Comparison of ENCODE assay signal across 18 cellular contexts in genomic region chr15:96362759-96363678, GRCh38. TPM values are rescaled to one million over a fixed set of nuclear protein-coding genes. Genes with fewer than 3 reads are reported as not detected.
DNase-seq lines count a peak whose midpoint lies in the region; FAIRE-seq and TF ChIP-seq lines count a peak whose summit lies in the region.
"Had no signal": no experiment of that assay in that cellular context is flagged by ENCODE, and none has a peak within 500 bp of the region (broad histone marks: within the 10 kb centered on the region; RNA-seq: fewer than 3 reads in every experiment).

No MANE protein-coding gene starts in this region.

- no peak for DNase-seq in T-helper 2 cell treated with Interferon-gamma antibody and Interleukin-4, amounts not matched to agents 5 μg/mL and 100 μg/mL, for 36 hours (ENCODE audit: low spot score)
- no peak for DNase-seq in T-helper 2 cell
- peak; percentile 47 for DNase-seq in NB4 (ENCODE audit: low read depth)
- peak; percentile 6 to 24 for DNase-seq in frontal cortex (ENCODE audit: low spot score in 2 of 2)
- DNase-seq in spleen = no peak
- DNase-seq in activated CD4-positive, alpha-beta T cell treated with anti-CD3 and anti-CD28 coated beads for 4 hours = no peak
- DNase-seq in HK-2 (ENCODE audit: unreplicated experiment) = no peak
- no peak for DNase-seq in activated CD4-positive, alpha-beta T cell treated with anti-CD3 and anti-CD28 coated beads, Interleukin-2, amount 50 U/mL, for 48 hours
- DNase-seq: activated CD4-positive, alpha-beta T cell treated with anti-CD3 and anti-CD28 coated beads for 36 hours; anterior cingulate cortex; NCI-H226; T-cell; tibial artery had no signal

- H3K4me1 Mint-ChIP-seq in T-helper 2 cell treated with Interferon-gamma antibody and Interleukin-4, amounts not matched to agents 5 μg/mL and 100 μg/mL, for 36 hours (ENCODE audit: low read depth) = peaks cover 7% of the 10 kb centered on the region

- TF ChIP-seq CTCF in NB4 (IDR thresholded peaks at IDR 0.05; ENCODE audit: low read depth, low read length) (no peak), spleen (IDR thresholded peaks at IDR 0.05 in 8 of 11, conservative IDR thresholded peaks at IDR 0.05 in 3 of 11) (no peak)

- peak overlapping the region; percentile 32 for H3K27ac Mint-ChIP-seq in T-helper 2 cell treated with Interferon-gamma antibody and Interleukin-4, amounts not matched to agents 5 μg/mL and 100 μg/mL, for 36 hours
- H3K27ac Mint-ChIP-seq: activated CD4-positive, alpha-beta T cell treated with anti-CD3 and anti-CD28 coated beads for 36 hours; activated T-helper 2 cell treated with anti-CD3 and anti-CD28 coated beads, Interferon-gamma antibody, Interleukin-2, Interleukin-4, amounts not matched to agents 10 μg/mL and 5 μg/mL and 100 μg/mL, durations not matched to agents 14 hours and 24 hours and 36 hours; memory B cell; T-cell had no signal

- WGBS in spleen, 5 donors = 10 to 31% (median 23%) methylated on average over 37 of the region's 37 CpGs

- H3K9me3 Mint-ChIP-seq in T-helper 2 cell treated with Interferon-gamma antibody and Interleukin-4, amounts not matched to agents 5 μg/mL and 100 μg/mL, for 36 hours = no peaks in the 10 kb centered on the region
- H3K9me3 Mint-ChIP-seq: activated T-helper 2 cell treated with anti-CD3 and anti-CD28 coated beads, Interferon-gamma antibody, Interleukin-2, Interleukin-4, amounts not matched to agents 10 μg/mL and 5 μg/mL and 100 μg/mL, durations not matched to agents 14 hours and 24 hours and 36 hours had no signal

- no peak overlapping the region for H3K4me3 ChIP-seq in NB4 (ENCODE audit: low read depth, low read length)
- peak overlapping the region in 1 of 8 donors; percentile 13 for H3K4me3 ChIP-seq in spleen
- H3K4me3 ChIP-seq: HAP-1, tibial artery had no signal

- H3K36me3 Mint-ChIP-seq in T-helper 2 cell treated with Interferon-gamma antibody and Interleukin-4, amounts not matched to agents 5 μg/mL and 100 μg/mL, for 36 hours (ENCODE audit: low read depth) = peaks cover 2% of the 10 kb centered on the region
- H3K36me3 Mint-ChIP-seq: memory B cell had no signal

- H3K27me3 ChIP-seq in spleen (replicated peaks in 1 of 7) = peaks cover 0 to 100% (median 62%) of the 10 kb centered on the region in 7 donors
- H3K27me3 ChIP-seq: tibial artery had no signal

- intact Hi-C loops in spleen (cut with DNase I; ENCODE audit: low total_unique reads) = loop anchor here (5.0 kb wide), 1 partner anchor 524 kb away; no protein-coding TSS in a partner anchor

- peaks cover 0 to 26% (median 10%) of the 10 kb centered on the region in 6 donors for H3K4me1 ChIP-seq in spleen

- FAIRE-seq in frontal cortex (lab: Jason Lieb, UNC) = no peak
- FAIRE-seq: G401.6, RCC 7860 had no signal

- no peaks in the 10 kb centered on the region for H3K36me3 ChIP-seq in spleen
- H3K36me3 ChIP-seq: HAP-1, tibial artery had no signal

- peaks cover 0 to 3% (median 0%) of the 10 kb centered on the region in 8 donors for H3K9me3 ChIP-seq in spleen
- H3K9me3 ChIP-seq: HAP-1, tibial artery had no signal

- H3K27ac ChIP-seq in spleen = peak overlapping the region in 7 of 8 donors; percentile 8 to 91 (median 46)
- H3K27ac ChIP-seq: tibial artery had no signal

- H3K27me3 Mint-ChIP-seq in T-helper 2 cell treated with Interferon-gamma antibody and Interleukin-4, amounts not matched to agents 5 μg/mL and 100 μg/mL, for 36 hours (ENCODE audit: low read depth) = peaks cover 86% of the 10 kb centered on the region

- H3K4me3 Mint-ChIP-seq in T-helper 2 cell treated with Interferon-gamma antibody and Interleukin-4, amounts not matched to agents 5 μg/mL and 100 μg/mL, for 36 hours = no peak overlapping the region
- H3K4me3 Mint-ChIP-seq: activated CD4-positive, alpha-beta T cell treated with anti-CD3 and anti-CD28 coated beads for 36 hours; memory B cell; T-cell had no signal

- no peak for TF ChIP-seq POLR2A in NB4 (IDR thresholded peaks at IDR 0.05; ENCODE audit: extremely low read depth, insufficient read length)
- no peak for TF ChIP-seq POLR2A in spleen (IDR thresholded peaks at IDR 0.05)

RNA-seq across cellular contexts. Expression of gene NR2F2, which starts 32.5 kb away (rescaled TPM):
- total RNA-seq in frontal cortex (4.9 TPM), spleen (100 to 1,000 TPM in 6 of 7 donors, 10 to 100 TPM in 1; 87.1 to 256 (median 121) TPM)
- polyA plus RNA-seq in spleen = 10 to 100 TPM; 18.6 to 39.4 (median 23.7) TPM
- total RNA-seq: activated CD4-positive, alpha-beta T cell treated with anti-CD3 and anti-CD28 coated beads for 36 hours; activated T-helper 2 cell treated with anti-CD3 and anti-CD28 coated beads, Interferon-gamma antibody, Interleukin-2, Interleukin-4, amounts not matched to agents 10 μg/mL and 5 μg/mL and 100 μg/mL, durations not matched to agents 14 hours and 24 hours and 36 hours had no signal

Comparison
In these comparisons a context has a peak if more than half of its experiments do, and no peak if none do; other contexts are left out.
1. DNase-seq: peak in NB4 (single experiment) and frontal cortex (2 of 2); none in T-helper 2 cell treated with Interferon-gamma antibody and Interleukin-4, amounts not matched to agents 5 μg/mL and 100 μg/mL, for 36 hours (single experiment), T-helper 2 cell (0 of 5), spleen (single experiment), activated CD4-positive, alpha-beta T cell treated with anti-CD3 and anti-CD28 coated beads for 4 hours (0 of 2), HK-2 (single experiment) and activated CD4-positive, alpha-beta T cell treated with anti-CD3 and anti-CD28 coated beads, Interleukin-2, amount 50 U/mL, for 48 hours (0 of 2).
2. RNA of gene NR2F2, which starts 32.5 kb away (total RNA-seq): 87.1 to 256 TPM in spleen; 4.9 TPM in frontal cortex (single experiment); every median in the first group is over 10 times any median in the second.